Comparison of ENCODE assay signal across 19 cellular contexts in the genomic region with DNA sequence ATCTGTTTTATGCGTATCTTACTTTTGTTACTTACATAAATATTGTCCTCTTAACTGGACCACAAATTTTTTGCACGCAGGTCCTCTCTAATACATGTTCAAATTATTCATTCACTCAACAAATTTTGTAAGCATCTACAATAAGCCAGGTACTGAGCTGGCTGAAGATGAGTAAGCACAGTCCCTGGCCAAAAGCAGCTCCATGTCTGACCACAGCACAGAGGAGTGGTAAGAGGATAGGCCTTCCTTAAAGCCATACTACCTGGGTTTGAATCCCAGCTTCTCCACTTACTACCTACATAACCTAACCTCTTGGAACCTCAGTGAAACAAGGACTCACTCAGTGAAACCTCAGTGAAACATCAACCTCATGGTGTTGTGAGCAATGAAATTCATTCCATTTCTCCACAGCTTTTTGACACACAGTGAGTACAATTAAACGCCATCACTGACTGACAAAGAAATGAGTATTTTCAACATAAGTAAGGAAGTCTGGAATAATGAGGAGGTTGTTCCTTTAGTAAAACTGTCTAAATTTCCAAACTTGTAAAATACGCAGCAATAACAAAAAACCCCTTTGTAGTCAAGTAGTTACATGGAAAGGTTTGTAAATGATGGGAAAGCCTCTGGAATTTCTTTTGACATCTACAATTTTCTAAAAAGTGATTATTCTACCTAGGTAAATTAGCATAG. TPM values are rescaled to one million over a fixed set of nuclear protein-coding genes. Genes with fewer than 3 reads are reported as not detected.
DNase-seq lines count a peak whose midpoint lies in the region; ATAC-seq, FAIRE-seq and TF ChIP-seq lines count a peak whose summit lies in the region.
"Had no signal": no experiment of that assay in that cellular context is flagged by ENCODE, and none has a peak within 500 bp of the region (broad histone marks: within the 10 kb centered on the region; RNA-seq: fewer than 3 reads in every experiment).

No MANE protein-coding gene starts in this region.

- in situ Hi-C loops in IMR-90 (cut with MboI; ENCODE audit: low sequenced_read_pairs): no loop called here

- H3K4me3 Mint-ChIP-seq in astrocyte (ENCODE audit: unreplicated experiment): no peak overlapping the region
- H3K4me3 Mint-ChIP-seq: activated naive CD4-positive, alpha-beta T cell treated with anti-CD3 and anti-CD28 coated beads, Interleukin-2, amount 50 U/mL, for 24 hours; activated T-cell treated with anti-CD3 and anti-CD28 coated beads, Interleukin-2, amount 50 U/mL, for 72 hours; CD4-positive, CD25-positive, alpha-beta regulatory T cell; effector memory CD8-positive, alpha-beta T cell; stimulated activated naive CD8-positive, alpha-beta T cell treated with anti-CD3 and anti-CD28 coated beads, Interleukin-15, amount 100 ng/mL, for 72 hours had no signal

- no peak overlapping the region for H3K27ac ChIP-seq in IMR-90 (ENCODE audit: insufficient read depth, low read length)
- H3K27ac ChIP-seq in astrocyte (ENCODE audit: low read depth, low read length): no peak overlapping the region
- H3K27ac ChIP-seq: prostate gland had no signal

- WGBS in IMR-90 (ENCODE audit: extremely low coverage in 2 of 2, insufficient read length in 1 of 2), 2 experiments: no CpG with 5 or more reads among the region's 4 CpGs

- no TSS peak for BruUV-seq in IMR-90 (replicated peaks; lab: Mats Ljungman, UMichigan)

- peaks cover 41% of the 10 kb centered on the region for H3K4me1 Mint-ChIP-seq in astrocyte (ENCODE audit: low read depth, unreplicated experiment)

- H2BK20ac ChIP-seq in IMR-90 (ENCODE audit: low read depth, low read length): no peak overlapping the region

- no peak overlapping the region for H3K23ac ChIP-seq in IMR-90 (ENCODE audit: low read depth, low read length)

- H3K36me3 ChIP-seq in IMR-90 (ENCODE audit: control insufficient read depth, insufficient read depth, low read length): peaks cover 2% of the 10 kb centered on the region; the same call in 1 of the 2 replicates
- peaks cover 3% of the 10 kb centered on the region for H3K36me3 ChIP-seq in astrocyte (ENCODE audit: insufficient read depth, low read length)
- H3K36me3 ChIP-seq: prostate gland had no signal

- no peaks in the 10 kb centered on the region for H3K9me3 Mint-ChIP-seq in astrocyte (ENCODE audit: unreplicated experiment)
- H3K9me3 Mint-ChIP-seq: activated naive CD4-positive, alpha-beta T cell treated with anti-CD3 and anti-CD28 coated beads, Interleukin-2, amount 50 U/mL, for 24 hours; activated T-cell treated with anti-CD3 and anti-CD28 coated beads, Interleukin-2, amount 50 U/mL, for 72 hours; CD4-positive, CD25-positive, alpha-beta regulatory T cell; effector memory CD8-positive, alpha-beta T cell; stimulated activated naive CD8-positive, alpha-beta T cell treated with anti-CD3 and anti-CD28 coated beads, Interleukin-15, amount 100 ng/mL, for 72 hours had no signal

- dilution Hi-C loops in IMR-90 (cut with HindIII; ENCODE audit: low sequenced_read_pairs, unreplicated experiment): no loop called here

- no peaks in the 10 kb centered on the region for H3K27me3 Mint-ChIP-seq in astrocyte (ENCODE audit: low read depth, unreplicated experiment)
- H3K27me3 Mint-ChIP-seq: activated naive CD4-positive, alpha-beta T cell treated with anti-CD3 and anti-CD28 coated beads, Interleukin-2, amount 50 U/mL, for 24 hours; CD4-positive, CD25-positive, alpha-beta regulatory T cell; effector memory CD8-positive, alpha-beta T cell; stimulated activated naive CD8-positive, alpha-beta T cell treated with anti-CD3 and anti-CD28 coated beads, Interleukin-15, amount 100 ng/mL, for 72 hours had no signal

- no peak for ATAC-seq in IMR-90 (ENCODE audit: low read depth)
- ATAC-seq in GM19324 (IDR thresholded peaks at IDR 0.05; ENCODE audit: low FRiP score, unreplicated experiment): no peak
- no peak for ATAC-seq in HG03025 (IDR thresholded peaks at IDR 0.05; ENCODE audit: low FRiP score, unreplicated experiment)
- ATAC-seq: activated T-cell treated with anti-CD3 and anti-CD28 coated beads, Interleukin-2, amount 50 U/mL, for 72 hours; effector memory CD8-positive, alpha-beta T cell; stimulated activated naive CD8-positive, alpha-beta T cell treated with anti-CD3 and anti-CD28 coated beads, Interleukin-15, amount 100 ng/mL, for 72 hours had no signal

- H2AK9ac ChIP-seq in IMR-90 (replicated peaks; ENCODE audit: low read depth, low read length, poor library complexity): no peak overlapping the region

- no peak overlapping the region for H3K4ac ChIP-seq in IMR-90 (ENCODE audit: low read depth, low read length)

- peaks cover 41 to 58% of the 10 kb centered on the region in 2 experiments for H3K79me1 ChIP-seq in IMR-90 (ENCODE audit: low read depth in 1 of 2, low read length in 2 of 2)

- H2AFZ ChIP-seq in IMR-90 (replicated peaks; ENCODE audit: low read length, poor library complexity) (no peak overlapping the region), astrocyte (ENCODE audit: low read depth, low read length) (no peak overlapping the region)

- H2BK120ac ChIP-seq in IMR-90 (ENCODE audit: low read depth, low read length): no peak overlapping the region

- H4K20me1 ChIP-seq in IMR-90 (ENCODE audit: insufficient read depth, low read length) (peaks cover 11% of the 10 kb centered on the region; the same call in 1 of the 2 replicates), astrocyte (ENCODE audit: insufficient read depth, low read length) (peaks cover 42% of the 10 kb centered on the region)

- peaks cover 5% of the 10 kb centered on the region for H3K9me1 ChIP-seq in IMR-90 (ENCODE audit: insufficient read depth, low read length)

- no peak overlapping the region for H4K91ac ChIP-seq in IMR-90 (ENCODE audit: insufficient read depth, low read depth, low read length)

- no peak for TF ChIP-seq CTCF in IMR-90 (conservative IDR thresholded peaks at IDR 0.05; ENCODE audit: low read depth, low read length)
- no peak for TF ChIP-seq CTCF in astrocyte (IDR thresholded peaks at IDR 0.05; ENCODE audit: insufficient read depth, low read depth, low read length)

- intact Hi-C loops in IMR-90 (cut with micrococcal nuclease): loop anchor here (5.0 to 10.0 kb wide), 4 partner anchors 130 to 480 kb away; no protein-coding TSS in a partner anchor

- H3K27me3 ChIP-seq in IMR-90 (ENCODE audit: control insufficient read depth, insufficient read depth, low read length) (no peaks in the 10 kb centered on the region), astrocyte (ENCODE audit: insufficient read depth, low read length) (no peaks in the 10 kb centered on the region)
- H3K27me3 ChIP-seq: transverse colon had no signal

- H2BK15ac ChIP-seq in IMR-90 (ENCODE audit: low read depth, low read length): no peak overlapping the region

- H3K79me2 ChIP-seq in astrocyte (ENCODE audit: insufficient read depth, low read length): peaks cover 69% of the 10 kb centered on the region

- no peak overlapping the region for H2AK5ac ChIP-seq in IMR-90 (ENCODE audit: low read depth, low read length)

- TF ChIP-seq RAD21 in IMR-90 (IDR thresholded peaks at IDR 0.05; ENCODE audit: low read length): no peak

- H3K9ac ChIP-seq in IMR-90 (ENCODE audit: low read depth, low read length) (no peak overlapping the region), astrocyte (ENCODE audit: low read length) (no peak overlapping the region)

- H3K56ac ChIP-seq in IMR-90 (ENCODE audit: extremely low read depth, insufficient read depth, low read length): no peak overlapping the region

- no peak overlapping the region for H2BK5ac ChIP-seq in IMR-90 (ENCODE audit: low read depth, low read length, poor library complexity, severe bottlenecking)

- H3K4me3 ChIP-seq in IMR-90 (ENCODE audit: insufficient read depth, low read depth, low read length) (no peak overlapping the region), astrocyte (ENCODE audit: insufficient read depth, low read depth, low read length) (no peak overlapping the region)
- H3K4me3 ChIP-seq: prostate gland, skin epidermis, transverse colon had no signal

- TF ChIP-seq POLR2A in IMR-90 (IDR thresholded peaks at IDR 0.05; ENCODE audit: low read depth, low read length): no peak

- POLR2A ChIA-PET in IMR-90 (lab: Charles Lee; ENCODE audit: unreplicated experiment): no interaction called here

- no peaks in the 10 kb centered on the region for H3K9me3 ChIP-seq in IMR-90 (ENCODE audit: control insufficient read depth, insufficient read depth, low read length)
- H3K9me3 ChIP-seq in astrocyte (ENCODE audit: insufficient read depth, low read depth, low read length): no peaks in the 10 kb centered on the region
- H3K9me3 ChIP-seq: prostate gland, transverse colon had no signal

- peaks cover 2% of the 10 kb centered on the region for H3K36me3 Mint-ChIP-seq in astrocyte (ENCODE audit: low read depth, unreplicated experiment)

- no peak overlapping the region for H4K5ac ChIP-seq in IMR-90 (ENCODE audit: low read depth, low read length)

- H3K4me2 ChIP-seq in IMR-90 (ENCODE audit: low read depth, low read length): no peak overlapping the region
- H3K4me2 ChIP-seq in astrocyte (ENCODE audit: low read length): no peak overlapping the region

- DNase-seq in COLO829 (ENCODE audit: low spot score) (peak; percentile 81), IMR-90 (peak; percentile 54), astrocyte (ENCODE audit: low read depth) (peak; percentile 43), kidney tubule cell (ENCODE audit: low spot score) (peak; percentile 71), HPDE6-E6E7 (ENCODE audit: extremely low spot score) (no peak), NOMO-1 (lab: John Stamatoyannopoulos, UW; ENCODE audit: unreplicated experiment in 2 of 2) (no peak)
- DNase-seq: activated CD4-positive, CD25-positive, alpha-beta regulatory T cell treated with anti-CD3 and anti-CD28 coated beads, Interleukin-2, amount 50 U/mL, for 72 hours; activated T-cell treated with anti-CD3 and anti-CD28 coated beads, Interleukin-2, amount 50 U/mL, for 72 hours; effector memory CD8-positive, alpha-beta T cell; NCI-H1930; stimulated activated CD4-positive, alpha-beta T cell treated with anti-CD3 and anti-CD28 coated beads, Interleukin-2, amount 100 ng/mL, for 48 hours; stimulated activated naive CD8-positive, alpha-beta T cell treated with anti-CD3 and anti-CD28 coated beads, Interleukin-15, amount 100 ng/mL, for 72 hours; transverse colon had no signal

- no peak overlapping the region for H4K8ac ChIP-seq in IMR-90 (ENCODE audit: low read depth in 2 of 2, low read length in 2 of 2)

- H3K14ac ChIP-seq in IMR-90 (replicated peaks; ENCODE audit: low read depth, low read length): no peak overlapping the region

- H3K4me1 ChIP-seq in IMR-90 (ENCODE audit: control insufficient read depth, insufficient read depth, low read length) (peaks cover 18% of the 10 kb centered on the region), astrocyte (ENCODE audit: insufficient read depth, low read length) (peaks cover 4% of the 10 kb centered on the region)
- H3K4me1 ChIP-seq: prostate gland had no signal

- H3K27ac Mint-ChIP-seq in astrocyte (ENCODE audit: unreplicated experiment): peak overlapping the region; percentile 17
- H3K27ac Mint-ChIP-seq: activated naive CD4-positive, alpha-beta T cell treated with anti-CD3 and anti-CD28 coated beads, Interleukin-2, amount 50 U/mL, for 24 hours; activated T-cell treated with anti-CD3 and anti-CD28 coated beads, Interleukin-2, amount 50 U/mL, for 72 hours; effector memory CD8-positive, alpha-beta T cell; stimulated activated naive CD8-positive, alpha-beta T cell treated with anti-CD3 and anti-CD28 coated beads, Interleukin-15, amount 100 ng/mL, for 72 hours had no signal

- CTCF ChIA-PET in IMR-90 (lab: Yijun Ruan, JAX): interaction anchor here (0.6 to 2.2 kb wide), 2 partner anchors 36 to 72 kb away, joined by 3 to 9 read pairs; no protein-coding TSS in a partner anchor

- H3K18ac ChIP-seq in IMR-90 (ENCODE audit: low read depth, low read length): no peak overlapping the region

- no peak for FAIRE-seq in astrocyte (lab: Jason Lieb, UNC)

RNA-seq across cellular contexts. Expression of gene PTAR1, which starts 15.0 kb away (rescaled TPM):
- total RNA-seq in IMR-90 (2012; rRNA removed) (110 and 115 TPM in 2 replicates), astrocyte (73.9 and 76.8 TPM in 2 replicates)
- polyA plus RNA-seq in IMR-90 (2012; rRNA removed): 7.5 and 10.6 TPM in 2 replicates
- polyA plus RNA-seq in IMR-90 (2012; cell fraction: cytosol; rRNA removed): 0.92 and 1.3 TPM in 2 replicates
- polyA plus RNA-seq in IMR-90 (2012; cell fraction: nucleus; rRNA removed; ENCODE audit: low replicate concordance): 3.0 and 27.1 TPM in 2 replicates

Comparison
In these comparisons a context has a peak if more than half of its experiments do, and no peak if none do; other contexts are left out.
1. DNase-seq: peak in COLO829 (single experiment), IMR-90 (single experiment), astrocyte (single experiment) and kidney tubule cell (single experiment); none in HPDE6-E6E7 (single experiment) and NOMO-1 (0 of 2).